In the genomic region with DNA sequence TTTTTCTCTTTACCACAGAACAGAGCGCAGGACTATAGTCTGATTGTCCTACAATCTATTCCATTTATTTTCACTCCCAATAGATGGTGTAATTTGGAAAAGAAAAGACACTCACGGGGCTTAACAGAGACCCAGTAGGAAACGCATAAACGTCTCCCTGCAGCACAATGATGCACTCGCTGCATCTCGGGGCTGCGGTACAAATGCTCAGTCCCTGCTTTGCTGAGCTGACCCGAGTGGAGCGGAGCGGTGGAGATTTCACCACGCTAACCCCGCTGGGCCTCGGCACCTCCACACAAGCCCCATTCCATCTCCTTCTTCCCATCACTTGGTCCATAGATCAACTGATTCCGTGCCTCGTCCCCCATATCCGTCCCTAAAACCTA, we compare ENCODE assay signal across 8 cellular contexts. TPM values are rescaled to one million over a fixed set of nuclear protein-coding genes. Genes with fewer than 3 reads are reported as not detected.
DNase-seq lines count a peak whose midpoint lies in the region; ATAC-seq and TF ChIP-seq lines count a peak whose summit lies in the region.

No MANE protein-coding gene starts in this region.

- peak overlapping the region; percentile 63 to 87 for H3K27ac Mint-ChIP-seq in effector memory CD8-positive, alpha-beta T cell
- no peak overlapping the region for H3K27ac Mint-ChIP-seq in nephron progenitor cell

- TF ChIP-seq RAD21 in SK-N-SH (IDR thresholded peaks at IDR 0.05; ENCODE audit: low read length): no peak

- TF ChIP-seq CTCF in nephron progenitor cell (IDR thresholded peaks at IDR 0.05) (no peak), SK-N-SH (IDR thresholded peaks at IDR 0.05) (no peak)

- H3K9me2 ChIP-seq in SK-N-SH: no peaks in the 10 kb centered on the region

- no peaks in the 10 kb centered on the region for H3K79me2 ChIP-seq in SK-N-SH (ENCODE audit: insufficient read depth)

- H3K27ac ChIP-seq in HUES48 (ENCODE audit: low read depth, low read length): peak overlapping the region; percentile 64
- H3K27ac ChIP-seq in SK-N-SH (ENCODE audit: low read depth in 2 of 2, low read length in 1 of 2): no peak overlapping the region

- H3K27me3 ChIP-seq in HUES48 (ENCODE audit: control insufficient read depth, insufficient read depth, low read length) (peaks cover 11% of the 10 kb centered on the region), SK-N-SH (ENCODE audit: insufficient read depth) (peaks cover 9% of the 10 kb centered on the region; the same call in 1 of the 2 replicates)

- CTCF ChIA-PET in SK-N-SH (lab: Yijun Ruan, JAX): no interaction called here

- no peaks in the 10 kb centered on the region for H3K9me3 ChIP-seq in HUES48 (ENCODE audit: control insufficient read depth, insufficient read depth, low read length)
- no peaks in the 10 kb centered on the region for H3K9me3 ChIP-seq in SK-N-SH

- 93% methylated on average over 11 of the region's 16 CpGs for WGBS in SK-N-SH (ENCODE audit: low lambda C conversion rate)

- H3K4me1 Mint-ChIP-seq in effector memory CD8-positive, alpha-beta T cell (ENCODE audit: low read depth in 2 of 2): peaks cover 18 to 22% of the 10 kb centered on the region in 2 donors
- H3K4me1 Mint-ChIP-seq in nephron progenitor cell: peaks cover 18% of the 10 kb centered on the region

- no peaks in the 10 kb centered on the region for H3F3A ChIP-seq in SK-N-SH (replicated peaks; ENCODE audit: insufficient read depth)

- DNase-seq in Ammon's horn (ENCODE audit: low spot score): peak; percentile 68
- DNase-seq in effector memory CD8-positive, alpha-beta T cell: no peak
- DNase-seq in nephron progenitor cell: no peak
- no peak for DNase-seq in SK-N-SH
- DNase-seq in activated CD4-positive, CD25-positive, alpha-beta regulatory T cell treated with anti-CD3 and anti-CD28 coated beads, Interleukin-2, amount 50 U/mL, for 72 hours: no peak
- DNase-seq in kidney glomerular epithelial cell (lab: John Stamatoyannopoulos, UW): no peak
- DNase-seq in amniotic stem cell (lab: John Stamatoyannopoulos, UW): no peak

- no peaks in the 10 kb centered on the region for H4K20me1 ChIP-seq in SK-N-SH (ENCODE audit: insufficient read depth)

- no peak overlapping the region for H2AFZ ChIP-seq in SK-N-SH (ENCODE audit: low read depth)

- no peak for ATAC-seq in effector memory CD8-positive, alpha-beta T cell (replicated peaks)

- H3K36me3 ChIP-seq in HUES48 (ENCODE audit: control insufficient read depth, insufficient read depth, low read length) (peaks cover 2% of the 10 kb centered on the region), SK-N-SH (replicated peaks in 1 of 2; ENCODE audit: control insufficient read depth in 1 of 2, insufficient read depth in 2 of 2, low read length in 1 of 2) (no peaks in the 10 kb centered on the region)

- POLR2A ChIA-PET in SK-N-SH (lab: Yijun Ruan, JAX): no interaction called here

- H3K4me1 ChIP-seq in HUES48 (ENCODE audit: control insufficient read depth, insufficient read depth, low read length) (peaks cover 11% of the 10 kb centered on the region), SK-N-SH (ENCODE audit: control insufficient read depth in 1 of 2, insufficient read depth in 2 of 2, low read depth in 1 of 2, low read length in 1 of 2) (peaks cover 0 to 9% of the 10 kb centered on the region in 2 experiments; a peak in 1 of 4 replicates)

- H3K4me3 ChIP-seq in HUES48 (ENCODE audit: low read depth, low read length): peak overlapping the region; percentile 78
- peak overlapping the region in 1 of 2 experiments; percentile 69; a peak in 2 of 4 replicates for H3K4me3 ChIP-seq in SK-N-SH (ENCODE audit: low read depth in 2 of 2, low read length in 1 of 2)

- no peak overlapping the region for H3K4me2 ChIP-seq in SK-N-SH

- H3K27me3 Mint-ChIP-seq in effector memory CD8-positive, alpha-beta T cell: peaks cover 29 to 30% of the 10 kb centered on the region in 2 donors
- peaks cover 79% of the 10 kb centered on the region for H3K27me3 Mint-ChIP-seq in nephron progenitor cell (ENCODE audit: low read depth, poor library complexity)

- H3K9ac ChIP-seq in HUES48 (ENCODE audit: low read depth, low read length) (peak overlapping the region; percentile 19; the same call in 1 of the 2 replicates), SK-N-SH (no peak overlapping the region)

- peaks cover 9% of the 10 kb centered on the region for H3K36me3 Mint-ChIP-seq in effector memory CD8-positive, alpha-beta T cell (ENCODE audit: insufficient read depth)
- H3K36me3 Mint-ChIP-seq in nephron progenitor cell (ENCODE audit: low read depth): no peaks in the 10 kb centered on the region

- no peak for TF ChIP-seq EP300 in SK-N-SH (IDR thresholded peaks at IDR 0.05; ENCODE audit: borderline replicate concordance in 1 of 2, low read depth in 1 of 2, low read length in 1 of 2)

- peak overlapping the region; percentile 90 to 96 for H3K4me3 Mint-ChIP-seq in effector memory CD8-positive, alpha-beta T cell
- H3K4me3 Mint-ChIP-seq in nephron progenitor cell: peak overlapping the region; percentile 90

- H3K9me3 Mint-ChIP-seq in effector memory CD8-positive, alpha-beta T cell: no peaks in the 10 kb centered on the region
- H3K9me3 Mint-ChIP-seq in nephron progenitor cell: no peaks in the 10 kb centered on the region

TF ChIP-seq in SK-N-SH, 30 proteins besides CTCF, POLR2A, EP300 and RAD21:
- TF ChIP-seq, protein P1, sequence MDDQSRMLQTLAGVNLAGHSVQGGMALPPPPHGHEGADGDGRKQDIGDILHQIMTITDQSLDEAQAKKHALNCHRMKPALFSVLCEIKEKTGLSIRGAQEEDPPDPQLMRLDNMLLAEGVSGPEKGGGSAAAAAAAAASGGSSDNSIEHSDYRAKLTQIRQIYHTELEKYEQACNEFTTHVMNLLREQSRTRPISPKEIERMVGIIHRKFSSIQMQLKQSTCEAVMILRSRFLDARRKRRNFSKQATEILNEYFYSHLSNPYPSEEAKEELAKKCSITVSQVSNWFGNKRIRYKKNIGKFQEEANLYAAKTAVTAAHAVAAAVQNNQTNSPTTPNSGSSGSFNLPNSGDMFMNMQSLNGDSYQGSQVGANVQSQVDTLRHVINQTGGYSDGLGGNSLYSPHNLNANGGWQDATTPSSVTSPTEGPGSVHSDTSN (IDR thresholded peaks at IDR 0.05): no peak
- TF ChIP-seq FOXM1 (IDR thresholded peaks at IDR 0.05; ENCODE audit: low read depth) (no peak), TEAD4 (IDR thresholded peaks at IDR 0.05; ENCODE audit: borderline replicate concordance, insufficient read depth) (no peak), YY1 (IDR thresholded peaks at IDR 0.05; ENCODE audit: low read depth) (no peak), RFX5 (IDR thresholded peaks at IDR 0.05; ENCODE audit: low read length) (no peak)

RNA-seq across cellular contexts. Expression of gene FEZ1, which starts 1.5 kb away (rescaled TPM):
- 8.3 and 9.7 TPM in 2 replicates for polyA plus RNA-seq in SK-N-SH (2012; rRNA removed)
- 8.9 and 9.2 TPM in 2 replicates for polyA plus RNA-seq in SK-N-SH (2012; cell fraction: cytosol; rRNA removed)
- polyA plus RNA-seq in SK-N-SH (2012; cell fraction: nucleus; rRNA removed): 6.2 and 6.6 TPM in 2 replicates
